In genomic region chr5:54443264-54443663, GRCh38 we compare ENCODE assay signal across 8 cellular contexts. TPM values are rescaled to one million over a fixed set of nuclear protein-coding genes. Genes with fewer than 3 reads are reported as not detected.
DNase-seq lines count a peak whose midpoint lies in the region; ATAC-seq and TF ChIP-seq lines count a peak whose summit lies in the region.

No MANE protein-coding gene starts in this region.

- H2AFZ ChIP-seq in neural progenitor cell (replicated peaks) = no peak overlapping the region

- TF ChIP-seq CTCF in neural progenitor cell (IDR thresholded peaks at IDR 0.05) = peak; percentile 61

- H3K9me3 Mint-ChIP-seq in neural progenitor cell = no peaks in the 10 kb centered on the region

- H3K4me3 ChIP-seq in neural progenitor cell = no peak overlapping the region

- H3K79me2 ChIP-seq in neural progenitor cell (ENCODE audit: low read depth) = no peaks in the 10 kb centered on the region

- no peak overlapping the region for H3K9ac ChIP-seq in neural progenitor cell

- no peaks in the 10 kb centered on the region for H3K4me1 ChIP-seq in neural progenitor cell

- no peaks in the 10 kb centered on the region for H3K36me3 Mint-ChIP-seq in neural progenitor cell

- no peaks in the 10 kb centered on the region for H3K27me3 ChIP-seq in neural progenitor cell

- H3K27me3 Mint-ChIP-seq in neural progenitor cell (ENCODE audit: insufficient read depth, low read depth) = no peaks in the 10 kb centered on the region

- ATAC-seq in HG03521 (IDR thresholded peaks at IDR 0.05; ENCODE audit: unreplicated experiment) = no peak
- no peak for ATAC-seq in GM19023 (IDR thresholded peaks at IDR 0.05; ENCODE audit: unreplicated experiment)

- H3F3A ChIP-seq in neural progenitor cell (ENCODE audit: low read depth) = no peaks in the 10 kb centered on the region

- no peak overlapping the region for H3K4me3 Mint-ChIP-seq in neural progenitor cell

- peak; percentile 44 for DNase-seq in DMS53 (lab: John Stamatoyannopoulos, UW)
- DNase-seq in DMS53 treated with DMSO at 0.1 percent for 48 hours (lab: John Stamatoyannopoulos, UW; ENCODE audit: unreplicated experiment) = no peak
- DNase-seq in KBM-7 = peak; percentile 44
- peak; percentile 5 for DNase-seq in brain pericyte (ENCODE audit: low read depth, low spot score)
- DNase-seq in neural progenitor cell (ENCODE audit: low spot score) = peak; percentile 51
- DNase-seq in cortex of kidney (lab: John Stamatoyannopoulos, UW) = no peak

- H3K9me3 ChIP-seq in neural progenitor cell (ENCODE audit: low read depth) = no peaks in the 10 kb centered on the region

- no peaks in the 10 kb centered on the region for H3K36me3 ChIP-seq in neural progenitor cell

- no peaks in the 10 kb centered on the region for H4K20me1 ChIP-seq in neural progenitor cell (ENCODE audit: low read depth)

- no peak overlapping the region for H3K27ac Mint-ChIP-seq in neural progenitor cell

- H3K4me1 Mint-ChIP-seq in neural progenitor cell = peaks cover 5% of the 10 kb centered on the region

- in situ Hi-C loops in KBM-7 (cut with MboI; ENCODE audit: low pct_unique_long_range_greater_than_20kb, low sequenced_read_pairs) = no loop called here

- no peak overlapping the region for H3K27ac ChIP-seq in neural progenitor cell

- H3K4me2 ChIP-seq in neural progenitor cell = no peak overlapping the region

RNA-seq across cellular contexts. Expression of gene HSPB3, which starts 12.2 kb away (rescaled TPM):
- not detected in 2 replicates for total RNA-seq in neural progenitor cell (ENCODE audit: low replicate concordance)

Comparison
In these comparisons a context has a peak if more than half of its experiments do, and no peak if none do; other contexts are left out.
1. DNase-seq: peak in DMS53 (single experiment), KBM-7 (single experiment), brain pericyte (single experiment) and neural progenitor cell (single experiment); none in DMS53 treated with DMSO at 0.1 percent for 48 hours (single experiment) and cortex of kidney (single experiment).